In genomic region chr22:26428515-26429457, GRCh38 we compare ENCODE assay signal across 8 cellular contexts. TPM values are rescaled to one million over a fixed set of nuclear protein-coding genes. Genes with fewer than 3 reads are reported as not detected.
DNase-seq lines count a peak whose midpoint lies in the region; ATAC-seq and TF ChIP-seq lines count a peak whose summit lies in the region.

TSS of gene ASPHD2 (plus strand) at chr22:26429260. CDS start at chr22:26433616, 4,356 bp downstream.

- CTCF ChIA-PET in AG04449 (lab: Yijun Ruan, JAX), result interaction anchor here (1.0 to 3.9 kb wide), 3 partner anchors 31 to 63 kb away, joined by 3 to 26 read pairs (median 19); no protein-coding TSS in a partner anchor

- WGBS in right lobe of liver (ENCODE audit: insufficient coverage, low coverage, low lambda C conversion rate, missing lambda C conversion rate), result 2% methylated on average over 37 of the region's 96 CpGs

- peak; percentile 57 for ATAC-seq in GM18870 (IDR thresholded peaks at IDR 0.05; ENCODE audit: unreplicated experiment)
- ATAC-seq in HG03097 (IDR thresholded peaks at IDR 0.05; ENCODE audit: low FRiP score, unreplicated experiment), result peak; percentile 62
- peak; percentile 62 to 77 (median 70) for ATAC-seq in right lobe of liver

- intact Hi-C loops in colonic mucosa (cut with DNase I) (no loop called here), right lobe of liver (cut with DNase I) (no loop called here)

- H3K9me3 ChIP-seq in colonic mucosa (no peaks in the 10 kb centered on the region), right lobe of liver (no peaks in the 10 kb centered on the region)

- peak; percentile 14 for TF ChIP-seq POLR2A in right lobe of liver (IDR thresholded peaks at IDR 0.05)

- no peak for TF ChIP-seq CTCF in AG04449 (IDR thresholded peaks at IDR 0.05; ENCODE audit: insufficient read depth, low read length, missing control alignments)
- TF ChIP-seq CTCF in colonic mucosa (IDR thresholded peaks at IDR 0.05), result no peak
- TF ChIP-seq CTCF in right lobe of liver (IDR thresholded peaks at IDR 0.05), result no peak

- H3K27ac ChIP-seq in colonic mucosa, result peak within 1 kb of the TSS; percentile 75
- peak within 1 kb of the TSS in 1 of 3 donors; percentile 31 for H3K27ac ChIP-seq in right lobe of liver

- H3K4me1 ChIP-seq in colonic mucosa, result peaks cover 7% of the 10 kb centered on the region
- H3K4me1 ChIP-seq in right lobe of liver, result no peaks in the 10 kb centered on the region

- DNase-seq in AG04449 (ENCODE audit: low read depth, low spot score) (no peak), NCI-H460 (ENCODE audit: extremely low read depth, low read depth) (peak; percentile 13), colonic mucosa (peak; percentile 69), right lobe of liver (peak in 2 of 3 donors; percentile 49 to 58)
- peak; percentile 83 for DNase-seq in activated CD4-positive, alpha-beta T cell treated with anti-CD3 and anti-CD28 coated beads for 48 hours
- DNase-seq in stimulated activated CD4-positive, alpha-beta T cell treated with anti-CD3 and anti-CD28 coated beads, Interleukin-4, amount 100 ng/mL, for 1 hour, result peak; percentile 78

- POLR2A ChIA-PET in AG04449 (lab: Yijun Ruan, JAX), result interaction anchor here (0.5 to 1.1 kb wide), 3 partner anchors 12 to 27 kb away, joined by 3 to 4 read pairs (median 3); no protein-coding TSS in a partner anchor

- H3K4me3 ChIP-seq in AG04449 (ENCODE audit: low read depth, low read length), result peak within 1 kb of the TSS; percentile 69
- H3K4me3 ChIP-seq in colonic mucosa, result peak within 1 kb of the TSS; percentile 56
- H3K4me3 ChIP-seq in right lobe of liver, result peak within 1 kb of the TSS; percentile 29 to 56 (median 43)

- H3K27me3 ChIP-seq in colonic mucosa, result no peaks in the 10 kb centered on the region
- no peaks in the 10 kb centered on the region for H3K27me3 ChIP-seq in right lobe of liver

- peak within 1 kb of the TSS; percentile 81 to 86 for H3K9ac ChIP-seq in colonic mucosa (ENCODE audit: low read depth in 2 of 2, low read length in 2 of 2)

- no peaks in the 10 kb centered on the region for H3K36me3 ChIP-seq in colonic mucosa
- H3K36me3 ChIP-seq in right lobe of liver, result no peaks in the 10 kb centered on the region

RNA-seq across cellular contexts. Expression of gene ASPHD2, which starts in this region (rescaled TPM):
- total RNA-seq in NCI-H460 (2014; rRNA removed; shearing (Covaris generic)), result 0.49 and 0.77 TPM in 2 replicates
- 0.04 and 0.17 TPM in 2 replicates for polyA plus RNA-seq in NCI-H460 (2014; cell fraction: nucleus; rRNA removed)
- total RNA-seq in colonic mucosa (1 to 10 TPM; 3.8 to 4.3 TPM), right lobe of liver (under 1 TPM in 3 of 6 experiments, not detected in 3; 0.07 to 0.38 (median 0.12) TPM)

Comparison
In these comparisons a context has a peak if more than half of its experiments do, and no peak if none do; other contexts are left out.
1. Peak in DNase-seq in NCI-H460; RNA of the gene not detected or under 1 TPM.
2. Peak in DNase-seq, ATAC-seq and H3K4me3 ChIP-seq in right lobe of liver; RNA of the gene not detected or under 1 TPM.